In the genomic region with DNA sequence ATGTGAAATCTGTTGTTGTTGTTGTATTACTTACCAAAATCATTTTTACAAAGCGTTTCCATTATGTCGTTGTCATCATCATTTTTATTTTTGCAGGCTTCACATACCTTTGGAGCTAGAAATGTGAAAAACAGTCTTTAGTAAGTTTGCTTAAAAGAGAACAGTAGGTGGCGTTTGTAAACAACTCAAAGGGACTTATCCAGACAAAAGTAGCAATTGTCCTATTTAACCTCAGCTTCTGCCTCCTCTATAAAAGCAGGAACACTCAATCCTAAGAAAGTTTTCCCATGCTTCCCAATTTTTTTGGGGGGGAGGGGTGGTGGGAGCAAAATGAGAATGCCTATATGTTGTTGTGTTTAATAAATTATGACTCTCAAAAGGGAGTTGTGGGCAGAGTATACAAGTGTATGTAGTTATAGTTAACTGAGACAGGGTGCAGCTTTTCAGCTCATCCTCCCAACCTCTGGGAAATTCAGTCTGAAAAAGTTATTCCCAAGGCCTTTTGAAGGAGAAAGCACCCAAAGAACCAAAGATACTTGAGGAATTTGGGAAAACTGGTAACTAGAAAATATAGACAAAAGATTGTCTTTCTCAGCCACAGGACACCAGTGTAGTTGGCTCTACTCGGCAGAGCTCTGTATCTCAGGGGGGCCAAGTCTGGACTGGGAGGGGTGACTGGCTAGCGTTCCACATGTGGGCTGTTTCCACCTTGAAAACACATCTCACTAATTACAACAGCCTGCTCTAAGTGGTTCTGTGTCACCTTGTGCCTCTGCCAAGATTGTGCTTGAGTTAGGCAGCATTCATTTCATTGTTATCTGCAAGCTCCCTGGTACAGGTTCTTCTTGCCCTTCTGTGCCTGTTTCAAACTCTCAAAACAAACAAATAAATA, we compare ENCODE assay signal across 8 cellular contexts. TPM values are rescaled to one million over a fixed set of nuclear protein-coding genes. Genes with fewer than 3 reads are reported as not detected.
DNase-seq lines count a peak whose midpoint lies in the region; ATAC-seq and TF ChIP-seq lines count a peak whose summit lies in the region.

No MANE protein-coding gene starts in this region.

- peak; percentile 35 for TF ChIP-seq CTCF in GM20000 (IDR thresholded peaks at IDR 0.05; ENCODE audit: extremely low read depth, missing control alignments)

- peak overlapping the region; percentile 27 for H3K9ac ChIP-seq in SK-N-MC (ENCODE audit: insufficient read length)

- peaks cover 0 to 2% of the 10 kb centered on the region in 2 donors for H3K4me1 ChIP-seq in aorta (ENCODE audit: control insufficient read depth in 1 of 2, insufficient read depth in 2 of 2, low read length in 2 of 2)

- intact Hi-C loops in aorta (cut with DNase I): no loop called here

- peak overlapping the region; percentile 36 for H3K4me3 ChIP-seq in SK-N-MC
- no peak overlapping the region for H3K4me3 ChIP-seq in aorta (ENCODE audit: low read length in 2 of 2)

- H3K27ac ChIP-seq in SK-N-MC: 0 out of 2 replicates have a peak overlapping the region, but pooled peaks have one; percentile 33
- H3K27ac ChIP-seq in aorta (ENCODE audit: low read depth in 1 of 2, low read length in 2 of 2): no peak overlapping the region

- DNase-seq in ACHN (peak; percentile 32), GM20000 (ENCODE audit: low spot score) (no peak), SK-N-MC (ENCODE audit: low read depth, low spot score) (no peak), glomerular visceral epithelial cell (ENCODE audit: extremely low spot score) (peak; percentile 43), aorta (no peak)
- no peak for DNase-seq in activated CD4-positive, CD25-positive, alpha-beta regulatory T cell (lab: John Stamatoyannopoulos, UW)

- WGBS in aorta, 2 donors: 30 to 38% methylated on average over 5 of the region's 5 CpGs

- no peaks in the 10 kb centered on the region for H3K27me3 ChIP-seq in aorta (ENCODE audit: control insufficient read depth in 1 of 2, insufficient read depth in 2 of 2, low read length in 1 of 2)

- ATAC-seq in HG03159 (IDR thresholded peaks at IDR 0.05; ENCODE audit: unreplicated experiment) (no peak), GM21825 (IDR thresholded peaks at IDR 0.05; ENCODE audit: unreplicated experiment) (no peak), aorta (ENCODE audit: low FRiP score) (no peak)

- in situ Hi-C loops in ACHN (cut with HindIII; ENCODE audit: low pct_ligation_motif_present, low pct_unique_long_range_greater_than_20kb, low sequenced_read_pairs): no loop called here

- H3K36me3 ChIP-seq in SK-N-MC (ENCODE audit: insufficient read depth, low read length) (no peaks in the 10 kb centered on the region), aorta (ENCODE audit: control insufficient read depth in 1 of 2, insufficient read depth in 2 of 2, low read length in 1 of 2) (no peaks in the 10 kb centered on the region)

- H3K9me3 ChIP-seq in SK-N-MC (ENCODE audit: low read depth, low read length) (no peaks in the 10 kb centered on the region), aorta (ENCODE audit: control insufficient read depth, low read length) (no peaks in the 10 kb centered on the region)

RNA-seq across cellular contexts. Expression of a gene that starts 2.8 kb away (rescaled TPM):
- total RNA-seq in aorta: 1,000 to 10,000 TPM in 1 of 2 donors, 10 to 100 TPM in 1; 91.0 to 1,198 TPM
- polyA plus RNA-seq in aorta: 10 to 100 TPM in 1 of 2 donors, under 1 TPM in 1; 0.92 to 13.0 TPM

RNA-seq across cellular contexts. Expression of a gene that starts 26.3 kb away (rescaled TPM):
- total RNA-seq in aorta: 1 to 10 TPM in 1 of 2 donors, not detected in 1; 1.0 TPM
- under 1 TPM in 1 of 2 donors, not detected in 1; 0.33 TPM for polyA plus RNA-seq in aorta

Comparison
In these comparisons a context has a peak if more than half of its experiments do, and no peak if none do; other contexts are left out.
1. DNase-seq: peak in ACHN (single experiment) and glomerular visceral epithelial cell (single experiment); none in GM20000 (single experiment), SK-N-MC (single experiment), activated CD4-positive, CD25-positive, alpha-beta regulatory T cell (0 of 4) and aorta (0 of 2).